ENCODE assay signal across 1 cellular context in genomic region chr20:64103871-64104666, GRCh38.
TF ChIP-seq lines count a peak whose summit lies in the region.

No MANE protein-coding gene starts in this region.

TF ChIP-seq in SK-N-SH treated with all-trans-retinoic acid at 6 μM for 48 hours, 23 proteins besides CTCF, POLR2A, EP300 and RAD21 (continued from another document):
- no peak for TF ChIP-seq TSHZ2 (CRISPR knock-in tag; IDR thresholded peaks at IDR 0.05)
- TF ChIP-seq ESRRG (CRISPR knock-in tag; IDR thresholded peaks at IDR 0.05), result no peak
- TF ChIP-seq, protein P1, sequence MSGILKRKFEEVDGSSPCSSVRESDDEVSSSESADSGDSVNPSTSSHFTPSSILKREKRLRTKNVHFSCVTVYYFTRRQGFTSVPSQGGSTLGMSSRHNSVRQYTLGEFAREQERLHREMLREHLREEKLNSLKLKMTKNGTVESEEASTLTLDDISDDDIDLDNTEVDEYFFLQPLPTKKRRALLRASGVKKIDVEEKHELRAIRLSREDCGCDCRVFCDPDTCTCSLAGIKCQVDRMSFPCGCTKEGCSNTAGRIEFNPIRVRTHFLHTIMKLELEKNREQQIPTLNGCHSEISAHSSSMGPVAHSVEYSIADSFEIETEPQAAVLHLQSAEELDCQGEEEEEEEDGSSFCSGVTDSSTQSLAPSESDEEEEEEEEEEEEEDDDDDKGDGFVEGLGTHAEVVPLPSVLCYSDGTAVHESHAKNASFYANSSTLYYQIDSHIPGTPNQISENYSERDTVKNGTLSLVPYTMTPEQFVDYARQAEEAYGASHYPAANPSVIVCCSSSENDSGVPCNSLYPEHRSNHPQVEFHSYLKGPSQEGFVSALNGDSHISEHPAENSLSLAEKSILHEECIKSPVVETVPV (CRISPR knock-in tag; IDR thresholded peaks at IDR 0.05), result no peak
- TF ChIP-seq RARB (CRISPR knock-in tag; IDR thresholded peaks at IDR 0.05), result no peak
- TF ChIP-seq ZNF70 (CRISPR knock-in tag; IDR thresholded peaks at IDR 0.05), result no peak
- TF ChIP-seq PATZ1 (CRISPR knock-in tag; IDR thresholded peaks at IDR 0.05; ENCODE audit: borderline replicate concordance), result no peak
- TF ChIP-seq GLIS3 (CRISPR knock-in tag; IDR thresholded peaks at IDR 0.05), result no peak
- TF ChIP-seq ZC3H10 (CRISPR knock-in tag; IDR thresholded peaks at IDR 0.05), result no peak
TF ChIP-seq in SK-N-SH treated with all-trans-retinoic acid at 6 μM for 48 hours: peak in this region for 0.
